10 cellular contexts compared by ENCODE assay signal in genomic region chr4:61202100-61202637, GRCh38. TPM values are rescaled to one million over a fixed set of nuclear protein-coding genes. Genes with fewer than 3 reads are reported as not detected.
DNase-seq lines count a peak whose midpoint lies in the region; ATAC-seq and TF ChIP-seq lines count a peak whose summit lies in the region.
"Had no signal": no experiment of that assay in that cellular context is flagged by ENCODE, and none has a peak within 500 bp of the region (broad histone marks: within the 10 kb centered on the region; RNA-seq: fewer than 3 reads in every experiment).

No MANE protein-coding gene starts in this region.

- H3K27ac ChIP-seq in ovary, result no peak overlapping the region

- H3K9me3 ChIP-seq in ovary, result no peaks in the 10 kb centered on the region

- H3K4me3 ChIP-seq in ovary, result peak overlapping the region; percentile 42
- H3K4me3 ChIP-seq: K562 had no signal

- no peak for TF ChIP-seq EP300 in ovary (IDR thresholded peaks at IDR 0.05)

- DNase-seq in Daoy (ENCODE audit: low read depth) (peak; percentile 5), OCI-M1 (lab: John Stamatoyannopoulos, UW) (peak; percentile 58), Right ventricle myocardium inferior (ENCODE audit: missing footprints) (peak; percentile 63), ovary (peak in 1 of 5 donors; percentile 8), SW 1271 (lab: John Stamatoyannopoulos, UW) (no peak), ACHN (no peak)

- ATAC-seq in Right ventricle myocardium inferior (peak; percentile 32), GM19324 (IDR thresholded peaks at IDR 0.05; ENCODE audit: low FRiP score, unreplicated experiment) (no peak), GM19455 (IDR thresholded peaks at IDR 0.05; ENCODE audit: unreplicated experiment) (no peak)
- ATAC-seq: K562 had no signal

- in situ Hi-C loops in ACHN (cut with HindIII; ENCODE audit: low pct_ligation_motif_present, low pct_unique_long_range_greater_than_20kb, low sequenced_read_pairs), result no loop called here

- peaks cover 2% of the 10 kb centered on the region for H3K4me1 ChIP-seq in ovary (ENCODE audit: insufficient read depth)

- intact Hi-C loops in Right ventricle myocardium inferior (cut with DNase I) (no loop called here), ovary (cut with DNase I) (no loop called here)

- no peak for TF ChIP-seq POLR2A in ovary (IDR thresholded peaks at IDR 0.05)

- H3K36me3 ChIP-seq in ovary, result no peaks in the 10 kb centered on the region

- TF ChIP-seq CTCF in ovary (IDR thresholded peaks at IDR 0.05), result no peak

- 1 to 2% (median 1%) methylated on average over 27 to 40 of the region's 40 CpGs for WGBS in ovary, 3 donors

- no peaks in the 10 kb centered on the region for H3K27me3 ChIP-seq in ovary

RNA-seq across cellular contexts. Expression of gene ADGRL3, which starts 2.0 kb away (rescaled TPM):
- total RNA-seq in Daoy (2014; rRNA removed; shearing (Covaris generic)), result 1.8 and 4.6 TPM in 2 replicates
- total RNA-seq in Right ventricle myocardium inferior (3.7 TPM), ovary (1 to 10 TPM; 1.1 to 9.5 (median 2.5) TPM)
- 1 to 10 TPM in 1 of 2 donors, under 1 TPM in 1; 0.88 to 8.6 TPM for polyA plus RNA-seq in ovary
- total RNA-seq: pulmonary artery endothelial cell had no signal

Comparison
In these comparisons a context has a peak if more than half of its experiments do, and no peak if none do; other contexts are left out.
1. DNase-seq: peak in Daoy (single experiment), OCI-M1 (single experiment) and Right ventricle myocardium inferior (single experiment); none in SW 1271 (0 of 2) and ACHN (single experiment).